1 cellular context compared by ENCODE assay signal in genomic region chr1:210352575-210352974, GRCh38.
TF ChIP-seq lines count a peak whose summit lies in the region.

No MANE protein-coding gene starts in this region.

TF ChIP-seq in K562, 482 proteins besides CTCF, POLR2A, EP300 and RAD21 (continued from another document):
- TF ChIP-seq TFE3 (CRISPR knock-in tag; IDR thresholded peaks at IDR 0.05) (peak; percentile 40), SNRNP70 (optimal IDR thresholded peaks at IDR 0.05; ENCODE audit: low read depth, low read length) (no peak)
